Comparison of ENCODE assay signal across 28 cellular contexts in the genomic region with DNA sequence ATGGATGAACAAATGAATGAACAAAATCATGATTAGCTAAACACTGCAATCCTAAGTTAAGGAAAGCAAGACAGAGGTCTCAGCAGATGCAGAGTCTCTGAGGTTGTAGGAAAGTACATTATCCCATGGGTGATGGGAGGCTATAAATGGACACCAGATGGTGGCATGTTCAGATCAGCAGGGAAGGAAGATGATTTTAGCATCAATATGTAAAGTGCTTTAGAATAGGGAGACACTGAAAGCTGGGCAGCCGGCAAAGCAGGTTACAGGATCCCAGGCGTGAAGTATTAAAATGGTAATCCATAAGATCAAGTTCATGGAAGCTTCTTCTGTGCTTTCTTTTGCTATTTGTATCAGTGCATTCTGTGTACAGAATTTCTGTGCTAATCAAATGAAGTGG. TPM values are rescaled to one million over a fixed set of nuclear protein-coding genes. Genes with fewer than 3 reads are reported as not detected.
DNase-seq lines count a peak whose midpoint lies in the region; ATAC-seq and TF ChIP-seq lines count a peak whose summit lies in the region.
"Had no signal": no experiment of that assay in that cellular context is flagged by ENCODE, and none has a peak within 500 bp of the region (broad histone marks: within the 10 kb centered on the region; RNA-seq: fewer than 3 reads in every experiment).

No MANE protein-coding gene starts in this region.

- ATAC-seq in HG03378 (IDR thresholded peaks at IDR 0.05; ENCODE audit: unreplicated experiment), result no peak
- ATAC-seq in activated T-helper 17 cell treated with anti-CD3 and anti-CD28 coated beads, Interleukin-2, amount 50 U/mL, for 72 hours (replicated peaks), result no peak
- ATAC-seq: activated T-cell treated with anti-CD3 and anti-CD28 coated beads, Interleukin-2, amount 50 U/mL, for 72 hours; foreskin keratinocyte; heart left ventricle; T-helper 17 cell; upper lobe of right lung had no signal

- no peaks in the 10 kb centered on the region for H3K4me1 Mint-ChIP-seq in activated T-helper 17 cell treated with anti-CD3 and anti-CD28 coated beads, Interleukin-2, amount 50 U/mL, for 72 hours

- H3K9me3 Mint-ChIP-seq in activated T-helper 17 cell treated with anti-CD3 and anti-CD28 coated beads, Interleukin-2, amount 50 U/mL, for 72 hours, result no peaks in the 10 kb centered on the region
- H3K9me3 Mint-ChIP-seq: activated T-cell treated with anti-CD3 and anti-CD28 coated beads, Interleukin-2, amount 50 U/mL, for 72 hours had no signal

- H3K36me3 Mint-ChIP-seq in activated T-helper 17 cell treated with anti-CD3 and anti-CD28 coated beads, Interleukin-2, amount 50 U/mL, for 72 hours (ENCODE audit: low read depth), result no peaks in the 10 kb centered on the region

- peak overlapping the region in 51 of 59 donors; percentile 0 to 86 (median 66) for H3K27ac ChIP-seq in dorsolateral prefrontal cortex
- H3K27ac ChIP-seq: C4-2B, esophagus squamous epithelium, foreskin keratinocyte, heart left ventricle, HL-60, left ventricle myocardium inferior, parathyroid adenoma, PC-9, skin epidermis, suprapubic skin, upper lobe of right lung had no signal

- H3K27me3 ChIP-seq in dorsolateral prefrontal cortex, result no peaks in the 10 kb centered on the region
- H3K27me3 ChIP-seq: esophagus squamous epithelium, foreskin keratinocyte, heart left ventricle, suprapubic skin, upper lobe of right lung had no signal

- TF ChIP-seq CTCF in dorsolateral prefrontal cortex (IDR thresholded peaks at IDR 0.05 in 54 of 56, conservative IDR thresholded peaks at IDR 0.05 in 2 of 56; ENCODE audit: low read depth in 1 of 56, partially characterized antibody in 56 of 56), result no peak

- peaks cover 14% of the 10 kb centered on the region for H3K27me3 Mint-ChIP-seq in activated T-helper 17 cell treated with anti-CD3 and anti-CD28 coated beads, Interleukin-2, amount 50 U/mL, for 72 hours

- no peak overlapping the region for H3K4me3 ChIP-seq in dorsolateral prefrontal cortex
- H3K4me3 ChIP-seq: esophagus squamous epithelium, heart left ventricle, left ventricle myocardium inferior, PC-9, skin epidermis, suprapubic skin, upper lobe of right lung had no signal

- no peak overlapping the region for H3K27ac Mint-ChIP-seq in activated T-helper 17 cell treated with anti-CD3 and anti-CD28 coated beads, Interleukin-2, amount 50 U/mL, for 72 hours
- H3K27ac Mint-ChIP-seq: activated T-cell treated with anti-CD3 and anti-CD28 coated beads, Interleukin-2, amount 50 U/mL, for 72 hours; T-helper 17 cell had no signal

- no peak overlapping the region for H3K4me3 Mint-ChIP-seq in activated T-helper 17 cell treated with anti-CD3 and anti-CD28 coated beads, Interleukin-2, amount 50 U/mL, for 72 hours
- H3K4me3 Mint-ChIP-seq: activated T-cell treated with anti-CD3 and anti-CD28 coated beads, Interleukin-2, amount 50 U/mL, for 72 hours; T-helper 17 cell had no signal

- DNase-seq in DMS 273 (lab: John Stamatoyannopoulos, UW; ENCODE audit: unreplicated experiment) (peak; percentile 88), NCI-H1092 (lab: John Stamatoyannopoulos, UW) (peak; percentile 26), NCI-H524 treated with DMSO at 0.1 percent for 48 hours (lab: John Stamatoyannopoulos, UW) (peak; percentile 91), dorsolateral prefrontal cortex (peak in 3 of 10 donors; percentile 43 to 53 (median 46))
- DNase-seq in stimulated activated CD4-positive, alpha-beta T cell treated with anti-CD3 and anti-CD28 coated beads, Interleukin-15, amount 100 ng/mL, for 24 hours, result no peak
- DNase-seq: activated naive CD4-positive, alpha-beta T cell; activated T-cell treated with anti-CD3 and anti-CD28 coated beads, Interleukin-2, amount 50 U/mL, for 72 hours; Caco-2; esophagus squamous epithelium; foreskin keratinocyte; H7; heart left ventricle; KBM-7; left ventricle myocardium inferior; mesendoderm; NCI-H1436; NCI-H226; PC-9; stimulated activated naive CD4-positive, alpha-beta T cell; T-helper 17 cell; upper lobe of right lung had no signal

- intact Hi-C loops in dorsolateral prefrontal cortex (cut with DNase I), result no loop called here

RNA-seq across cellular contexts. Expression of gene RAPGEF5, which starts 8.0 kb away (rescaled TPM):
- total RNA-seq in dorsolateral prefrontal cortex, result 100 to 1,000 TPM; 181 to 405 (median 243) TPM
- under 1 TPM; 0.26 to 0.56 TPM for total RNA-seq in activated T-helper 17 cell treated with anti-CD3 and anti-CD28 coated beads, Interleukin-2, amount 50 U/mL, for 72 hours

Comparison
In these comparisons a context has a peak if more than half of its experiments do, and no peak if none do; other contexts are left out.
1. RNA of gene RAPGEF5, which starts 8.0 kb away (total RNA-seq): 181 to 405 TPM in dorsolateral prefrontal cortex; 0.26 to 0.56 TPM in activated T-helper 17 cell treated with anti-CD3 and anti-CD28 coated beads, Interleukin-2, amount 50 U/mL, for 72 hours; every median in the first group is over 100 times any median in the second.